In genomic region chrX:49286581-49286980, GRCh38 we compare ENCODE assay signal across 24 cellular contexts. TPM values are rescaled to one million over a fixed set of nuclear protein-coding genes. Genes with fewer than 3 reads are reported as not detected.
DNase-seq lines count a peak whose midpoint lies in the region; ATAC-seq and TF ChIP-seq lines count a peak whose summit lies in the region.
"Had no signal": no experiment of that assay in that cellular context is flagged by ENCODE, and none has a peak within 500 bp of the region (broad histone marks: within the 10 kb centered on the region; RNA-seq: fewer than 3 reads in every experiment).

No MANE protein-coding gene starts in this region.

- peaks cover 35% of the 10 kb centered on the region for H3K27me3 Mint-ChIP-seq in activated T-cell treated with anti-CD3 and anti-CD28 coated beads, Interleukin-2, amount 50 U/mL, for 24 hours
- H3K27me3 Mint-ChIP-seq in effector memory CD8-positive, alpha-beta T cell: no peaks in the 10 kb centered on the region
- H3K27me3 Mint-ChIP-seq: B cell; CD4-positive, alpha-beta T cell had no signal

- H3K36me3 Mint-ChIP-seq in activated T-cell treated with anti-CD3 and anti-CD28 coated beads, Interleukin-2, amount 50 U/mL, for 24 hours (ENCODE audit: low read depth): no peaks in the 10 kb centered on the region
- H3K36me3 Mint-ChIP-seq in effector memory CD8-positive, alpha-beta T cell (ENCODE audit: insufficient read depth): peaks cover 11% of the 10 kb centered on the region

- H3K4me3 Mint-ChIP-seq in activated T-cell treated with anti-CD3 and anti-CD28 coated beads, Interleukin-2, amount 50 U/mL, for 24 hours: no peak overlapping the region
- H3K4me3 Mint-ChIP-seq in effector memory CD8-positive, alpha-beta T cell: no peak overlapping the region
- H3K4me3 Mint-ChIP-seq: B cell; CD4-positive, alpha-beta T cell; CD8-positive, alpha-beta T cell had no signal

- peaks cover 31% of the 10 kb centered on the region for H3K4me1 Mint-ChIP-seq in activated T-cell treated with anti-CD3 and anti-CD28 coated beads, Interleukin-2, amount 50 U/mL, for 24 hours (ENCODE audit: low read depth)
- H3K4me1 Mint-ChIP-seq in effector memory CD8-positive, alpha-beta T cell (ENCODE audit: low read depth in 2 of 2): peaks cover 14 to 20% of the 10 kb centered on the region in 2 donors
- H3K4me1 Mint-ChIP-seq: B cell had no signal

- peak; percentile 18 for DNase-seq in activated T-cell treated with anti-CD3 and anti-CD28 coated beads, Interleukin-2, amount 50 U/mL, for 24 hours
- no peak for DNase-seq in activated T-cell treated with anti-CD3 and anti-CD28 coated beads, Interleukin-2, amount 50 U/mL, for 1 hour
- DNase-seq in effector memory CD8-positive, alpha-beta T cell: no peak
- DNase-seq in omental fat pad (ENCODE audit: low spot score): no peak
- no peak for DNase-seq in kidney glomerular epithelial cell (lab: John Stamatoyannopoulos, UW)
- no peak for DNase-seq in NAMALWA (ENCODE audit: low spot score)
- no peak for DNase-seq in GM19240 (ENCODE audit: insufficient read length, low spot score)
- DNase-seq: AML-193; Caco-2; CD4-positive, alpha-beta T cell; CD8-positive, alpha-beta T cell; DMS 273 treated with DMSO at 0.1 percent for 48 hours; DMS153; DMS53; DMS79; DND-41; EL; GDM1 had no signal

- no peak for TF ChIP-seq CTCF in omental fat pad (IDR thresholded peaks at IDR 0.05)

- no peak overlapping the region for H3K27ac Mint-ChIP-seq in activated T-cell treated with anti-CD3 and anti-CD28 coated beads, Interleukin-2, amount 50 U/mL, for 24 hours
- H3K27ac Mint-ChIP-seq in effector memory CD8-positive, alpha-beta T cell: peak overlapping the region; percentile 20 to 56
- H3K27ac Mint-ChIP-seq: B cell; CD4-positive, alpha-beta T cell; CD8-positive, alpha-beta T cell had no signal

- no peak for ATAC-seq in effector memory CD8-positive, alpha-beta T cell (replicated peaks)
- ATAC-seq in omental fat pad (ENCODE audit: low FRiP score): peak; percentile 37
- ATAC-seq: A549; CD8-positive, alpha-beta T cell; GM12878 had no signal

- H3K9me3 Mint-ChIP-seq in activated T-cell treated with anti-CD3 and anti-CD28 coated beads, Interleukin-2, amount 50 U/mL, for 24 hours: no peaks in the 10 kb centered on the region
- no peaks in the 10 kb centered on the region for H3K9me3 Mint-ChIP-seq in effector memory CD8-positive, alpha-beta T cell
- H3K9me3 Mint-ChIP-seq: CD4-positive, alpha-beta T cell; CD8-positive, alpha-beta T cell had no signal

RNA-seq across cellular contexts. Expression of gene GAGE10, which starts 16.9 kb away (rescaled TPM):
- not detected for total RNA-seq in omental fat pad
- total RNA-seq: A172; B cell; Caco-2; CD4-positive, alpha-beta T cell; CD8-positive, alpha-beta T cell; Daoy; G401; GM12878 had no signal

RNA-seq across cellular contexts. Expression of gene PPP1R3F, which starts 17.0 kb away (rescaled TPM):
- total RNA-seq in omental fat pad: 1 to 10 TPM; 2.6 to 6.5 (median 4.6) TPM

RNA-seq across cellular contexts. Expression of gene FOXP3, which starts 22.1 kb away (rescaled TPM):
- total RNA-seq in omental fat pad: not detected
- total RNA-seq: A172, B cell, Daoy, G401 had no signal

RNA-seq across cellular contexts. Expression of gene GAGE12J, which starts 35.3 kb away (rescaled TPM):
- not detected for total RNA-seq in omental fat pad
- total RNA-seq: A172; B cell; Caco-2; CD4-positive, alpha-beta T cell; CD8-positive, alpha-beta T cell; Daoy; G401; GM12878 had no signal

RNA-seq across cellular contexts. Expression of gene GAGE13, which starts 44.8 kb away (rescaled TPM):
- not detected for total RNA-seq in omental fat pad
- total RNA-seq: A172; B cell; Caco-2; CD4-positive, alpha-beta T cell; CD8-positive, alpha-beta T cell; G401; GM12878 had no signal
